In genomic region chr1:212596798-212597197, GRCh38 we compare ENCODE assay signal across 9 cellular contexts. TPM values are rescaled to one million over a fixed set of nuclear protein-coding genes. Genes with fewer than 3 reads are reported as not detected.
DNase-seq lines count a peak whose midpoint lies in the region; ATAC-seq and TF ChIP-seq lines count a peak whose summit lies in the region.
"Had no signal": no experiment of that assay in that cellular context is flagged by ENCODE, and none has a peak within 500 bp of the region (broad histone marks: within the 10 kb centered on the region; RNA-seq: fewer than 3 reads in every experiment).

No MANE protein-coding gene starts in this region.

- peaks cover 31% of the 10 kb centered on the region for H3K4me1 Mint-ChIP-seq in activated naive CD4-positive, alpha-beta T cell treated with anti-CD3 and anti-CD28 coated beads, Interleukin-2, amount 10 ng/mL, durations not matched to agents 7 days and 5 days
- peaks cover 39% of the 10 kb centered on the region for H3K4me1 Mint-ChIP-seq in activated naive CD8-positive, alpha-beta T cell treated with anti-CD3 and anti-CD28 coated beads for 36 hours
- peaks cover 21% of the 10 kb centered on the region for H3K4me1 Mint-ChIP-seq in WTC11

- H3K4me3 ChIP-seq in lower lobe of right lung (no peak overlapping the region), upper lobe of left lung (no peak overlapping the region), A673 (ENCODE audit: low read depth, low read length, poor library complexity, severe bottlenecking) (no peak overlapping the region)
- H3K4me3 ChIP-seq: vagina had no signal

- H3K36me3 ChIP-seq in lower lobe of right lung (no peaks in the 10 kb centered on the region), upper lobe of left lung (no peaks in the 10 kb centered on the region), A673 (ENCODE audit: insufficient read depth, low read length, poor library complexity, severe bottlenecking) (no peaks in the 10 kb centered on the region)
- H3K36me3 ChIP-seq: vagina had no signal

- CTCF ChIA-PET in activated naive CD4-positive, alpha-beta T cell treated with anti-CD3 and anti-CD28 coated beads, Interleukin-2, amount 10 ng/mL, durations not matched to agents 7 days and 5 days (lab: Charles Lee), result interaction anchor here (1.0 to 1.6 kb wide), 5 partner anchors 12 to 175 kb away, joined by 3 to 17 read pairs (median 3); partner anchors contain the start of gene ATF3
- CTCF ChIA-PET in A673 (lab: Charles Lee), result no interaction called here
- CTCF ChIA-PET in WTC11 (lab: Charles Lee), result interaction anchor here (0.7 to 1.9 kb wide), 9 partner anchors 12 to 140 kb away, joined by 3 to 12 read pairs (median 4); partner anchors contain the start of gene ATF3

- H3K27me3 Mint-ChIP-seq in activated naive CD4-positive, alpha-beta T cell treated with anti-CD3 and anti-CD28 coated beads, Interleukin-2, amount 10 ng/mL, durations not matched to agents 7 days and 5 days, result peaks cover 12% of the 10 kb centered on the region
- peaks cover 8% of the 10 kb centered on the region for H3K27me3 Mint-ChIP-seq in activated naive CD8-positive, alpha-beta T cell treated with anti-CD3 and anti-CD28 coated beads for 36 hours
- H3K27me3 Mint-ChIP-seq in WTC11 (ENCODE audit: low read depth), result peaks cover 15% of the 10 kb centered on the region

- no TSS peak for BruUV-seq in A673 (replicated peaks; lab: Mats Ljungman, UMichigan)

- H3K9me3 Mint-ChIP-seq in activated naive CD4-positive, alpha-beta T cell treated with anti-CD3 and anti-CD28 coated beads, Interleukin-2, amount 10 ng/mL, durations not matched to agents 7 days and 5 days, result no peaks in the 10 kb centered on the region
- H3K9me3 Mint-ChIP-seq in activated naive CD8-positive, alpha-beta T cell treated with anti-CD3 and anti-CD28 coated beads for 36 hours, result peaks cover 3% of the 10 kb centered on the region
- H3K9me3 Mint-ChIP-seq in WTC11, result no peaks in the 10 kb centered on the region; the same call in 1 of the 2 replicates

- no peak for TF ChIP-seq CTCF in lower lobe of right lung (IDR thresholded peaks at IDR 0.05)
- no peak for TF ChIP-seq CTCF in upper lobe of left lung (IDR thresholded peaks at IDR 0.05)
- TF ChIP-seq CTCF in A673 (conservative IDR thresholded peaks at IDR 0.05; ENCODE audit: low read depth, low read length), result no peak
- TF ChIP-seq CTCF in WTC11 (IDR thresholded peaks at IDR 0.05), result no peak

- DNase-seq in activated naive CD4-positive, alpha-beta T cell treated with anti-CD3 and anti-CD28 coated beads, Interleukin-2, amount 10 ng/mL, durations not matched to agents 7 days and 5 days, result no peak
- DNase-seq in activated naive CD4-positive, alpha-beta T cell (lab: John Stamatoyannopoulos, UW), result no peak
- no peak for DNase-seq in activated naive CD8-positive, alpha-beta T cell treated with anti-CD3 and anti-CD28 coated beads for 36 hours
- DNase-seq in lower lobe of right lung (no peak), upper lobe of left lung (no peak), A673 (ENCODE audit: low spot score) (no peak), WTC11 (ENCODE audit: low spot score) (no peak)

- 87 to 99% methylated on average over 3 of the region's 3 CpGs for WGBS in upper lobe of left lung, 2 donors

- intact Hi-C loops in lower lobe of right lung (cut with DNase I) (no loop called here), A673 (cut with micrococcal nuclease; ENCODE audit: unreplicated experiment) (no loop called here)

- POLR2A ChIA-PET in A673 (lab: Charles Lee; ENCODE audit: low non-redundant PET) (no interaction called here), WTC11 (lab: Charles Lee) (interaction anchor here (1.1 kb wide), 1 partner anchor 11 kb away, joined by 6 read pairs; the partner anchor contains the start of gene ATF3)

- peak overlapping the region; percentile 76 for H3K27ac ChIP-seq in lower lobe of right lung
- H3K27ac ChIP-seq in upper lobe of left lung, result peak overlapping the region; percentile 26 to 72 (median 56)
- no peak overlapping the region for H3K27ac ChIP-seq in A673 (ENCODE audit: low read depth, low read length, poor library complexity, severe bottlenecking)

- no peak for TF ChIP-seq POLR2A in upper lobe of left lung (IDR thresholded peaks at IDR 0.05)

- H3K27me3 ChIP-seq in lower lobe of right lung (ENCODE audit: low read depth) (no peaks in the 10 kb centered on the region), upper lobe of left lung (no peaks in the 10 kb centered on the region), A673 (replicated peaks; ENCODE audit: insufficient read depth, low read depth, low read length, poor library complexity) (peaks cover 8% of the 10 kb centered on the region)
- H3K27me3 ChIP-seq: vagina had no signal

- H3K36me3 Mint-ChIP-seq in activated naive CD4-positive, alpha-beta T cell treated with anti-CD3 and anti-CD28 coated beads, Interleukin-2, amount 10 ng/mL, durations not matched to agents 7 days and 5 days, result no peaks in the 10 kb centered on the region
- H3K36me3 Mint-ChIP-seq in activated naive CD8-positive, alpha-beta T cell treated with anti-CD3 and anti-CD28 coated beads for 36 hours, result peaks cover 1% of the 10 kb centered on the region
- H3K36me3 Mint-ChIP-seq in WTC11, result no peaks in the 10 kb centered on the region

- H3K4me3 Mint-ChIP-seq in activated naive CD4-positive, alpha-beta T cell treated with anti-CD3 and anti-CD28 coated beads, Interleukin-2, amount 10 ng/mL, durations not matched to agents 7 days and 5 days, result peak overlapping the region; percentile 77
- peak overlapping the region; percentile 57 for H3K4me3 Mint-ChIP-seq in activated naive CD8-positive, alpha-beta T cell treated with anti-CD3 and anti-CD28 coated beads for 36 hours
- H3K4me3 Mint-ChIP-seq in WTC11, result no peak overlapping the region

- H3K4me1 ChIP-seq in lower lobe of right lung (peaks cover 9% of the 10 kb centered on the region), upper lobe of left lung (peaks cover 0 to 14% (median 5%) of the 10 kb centered on the region in 4 donors), A673 (ENCODE audit: insufficient read depth, low read length, poor library complexity, severe bottlenecking) (no peaks in the 10 kb centered on the region)
- H3K4me1 ChIP-seq: vagina had no signal

- ATAC-seq in lower lobe of right lung, result no peak
- ATAC-seq in upper lobe of left lung (ENCODE audit: low FRiP score in 2 of 2), result no peak
- ATAC-seq in WTC11, result no peak
- ATAC-seq in GM19023 (IDR thresholded peaks at IDR 0.05; ENCODE audit: unreplicated experiment), result no peak

- TF ChIP-seq EP300 in upper lobe of left lung (IDR thresholded peaks at IDR 0.05), result no peak

- H3K27ac Mint-ChIP-seq in activated naive CD4-positive, alpha-beta T cell treated with anti-CD3 and anti-CD28 coated beads, Interleukin-2, amount 10 ng/mL, durations not matched to agents 7 days and 5 days, result peak overlapping the region; percentile 98
- H3K27ac Mint-ChIP-seq in activated naive CD8-positive, alpha-beta T cell treated with anti-CD3 and anti-CD28 coated beads for 36 hours, result peak overlapping the region; percentile 91
- H3K27ac Mint-ChIP-seq in WTC11, result no peak overlapping the region

- H3K9me3 ChIP-seq in lower lobe of right lung (no peaks in the 10 kb centered on the region), upper lobe of left lung (no peaks in the 10 kb centered on the region), A673 (ENCODE audit: low read depth, low read length, poor library complexity, severe bottlenecking) (no peaks in the 10 kb centered on the region)
- H3K9me3 ChIP-seq: vagina had no signal

TF ChIP-seq in WTC11, 78 proteins besides CTCF, POLR2A, EP300 and RAD21:
- TF ChIP-seq USF1 (CRISPR knock-in tag; IDR thresholded peaks at IDR 0.05) (no peak), MYBL2 (CRISPR knock-in tag; IDR thresholded peaks at IDR 0.05) (no peak), IRF2 (CRISPR knock-in tag; IDR thresholded peaks at IDR 0.05; ENCODE audit: borderline replicate concordance, low read depth) (no peak), CBFB (CRISPR knock-in tag; IDR thresholded peaks at IDR 0.05; ENCODE audit: low read depth) (no peak), ZBTB43 (CRISPR knock-in tag; IDR thresholded peaks at IDR 0.05) (no peak), ZNF671 (CRISPR knock-in tag; IDR thresholded peaks at IDR 0.05) (no peak), GRHL2 (CRISPR knock-in tag; IDR thresholded peaks at IDR 0.05; ENCODE audit: insufficient replicate concordance, severe bottlenecking) (no peak), E2F5 (CRISPR knock-in tag; IDR thresholded peaks at IDR 0.05) (no peak), OVOL2 (CRISPR knock-in tag; IDR thresholded peaks at IDR 0.05; ENCODE audit: borderline replicate concordance) (no peak)

RNA-seq across cellular contexts. Expression of gene ATF3, which starts 11.8 kb away (rescaled TPM):
- total RNA-seq in activated naive CD8-positive, alpha-beta T cell treated with anti-CD3 and anti-CD28 coated beads for 36 hours, result 10 to 100 TPM; 42.4 to 44.9 TPM
- total RNA-seq in lower lobe of right lung (25.8 TPM), upper lobe of left lung (10 to 100 TPM in 5 of 6 donors, 1 to 10 TPM in 1; 7.3 to 69.3 (median 21.2) TPM), A673 (2021) (12.6 and 16.0 TPM in 2 replicates), WTC11 (2021) (12.5 to 19.4 TPM (median 14.6 TPM) in 3 replicates)
